Comparison of ENCODE assay signal across 26 cellular contexts in genomic region chr1:216215169-216215568, GRCh38.
DNase-seq lines count a peak whose midpoint lies in the region; ATAC-seq, FAIRE-seq and TF ChIP-seq lines count a peak whose summit lies in the region.
"Had no signal": no experiment of that assay in that cellular context is flagged by ENCODE, and none has a peak within 500 bp of the region (broad histone marks: within the 10 kb centered on the region; RNA-seq: fewer than 3 reads in every experiment).

No MANE protein-coding gene starts in this region.

- TF ChIP-seq POLR2A in right lobe of liver (IDR thresholded peaks at IDR 0.05) = no peak
- no peak for TF ChIP-seq POLR2A in HepG2 (IDR thresholded peaks at IDR 0.05; ENCODE audit: insufficient read depth in 1 of 2, low read depth in 2 of 2, low read length in 2 of 2)

- H3K4me3 Mint-ChIP-seq in activated T-helper 1 cell treated with anti-CD3 and anti-CD28 coated beads, Interleukin-12 subunit alpha, Interleukin-12 subunit beta, Interleukin-2, Interleukin-4 antibody, amounts not matched to agents 30 ng/mL and 10 ng/mL and 1 ng/mL, durations not matched to agents 14 hours and 24 hours and 36 hours = no peak overlapping the region
- H3K4me3 Mint-ChIP-seq: CD14-positive monocyte; CD8-positive, alpha-beta memory T cell; GM23338; IgD-negative memory B cell had no signal

- H3K27me3 Mint-ChIP-seq in activated T-helper 1 cell treated with anti-CD3 and anti-CD28 coated beads, Interleukin-12 subunit alpha, Interleukin-12 subunit beta, Interleukin-2, Interleukin-4 antibody, amounts not matched to agents 30 ng/mL and 10 ng/mL and 1 ng/mL, durations not matched to agents 14 hours and 24 hours and 36 hours (ENCODE audit: insufficient read depth) = no peaks in the 10 kb centered on the region
- H3K27me3 Mint-ChIP-seq: CD8-positive, alpha-beta memory T cell had no signal

- no peak overlapping the region for H3K27ac ChIP-seq in right lobe of liver
- no peak overlapping the region for H3K27ac ChIP-seq in HepG2 (ENCODE audit: extremely low read length, insufficient read depth, low read length)
- H3K27ac ChIP-seq in left ventricle myocardium inferior (replicated peaks) = no peak overlapping the region
- H3K27ac ChIP-seq: KMS-11, PC-9, SJSA1 had no signal

- intact Hi-C loops in right lobe of liver (cut with DNase I) (no loop called here), HepG2 (cut with micrococcal nuclease; ENCODE audit: unreplicated experiment) (no loop called here), left ventricle myocardium inferior (cut with micrococcal nuclease) (no loop called here)
- intact Hi-C loops in activated T-helper 1 cell treated with anti-CD3 and anti-CD28 coated beads, Interleukin-12 subunit alpha, Interleukin-12 subunit beta, Interleukin-2, Interleukin-4 antibody, amounts not matched to agents 30 ng/mL and 10 ng/mL and 1 ng/mL, durations not matched to agents 14 hours and 24 hours and 36 hours (cut with micrococcal nuclease) = no loop called here

- H3K27me3 ChIP-seq in right lobe of liver (no peaks in the 10 kb centered on the region), HepG2 (ENCODE audit: control insufficient read depth in 1 of 2, insufficient read depth in 2 of 2, low read length in 2 of 2) (no peaks in the 10 kb centered on the region), bronchial epithelial cell (ENCODE audit: control insufficient read depth, insufficient read depth, low read length) (no peaks in the 10 kb centered on the region), left ventricle myocardium inferior (ENCODE audit: low read depth) (no peaks in the 10 kb centered on the region)
- H3K27me3 ChIP-seq: BE2C, SJSA1 had no signal

- DNase-seq in right lobe of liver = no peak
- no peak for DNase-seq in HepG2 (ENCODE audit: low spot score)
- DNase-seq in bronchial epithelial cell (ENCODE audit: low read depth) = peak; percentile 21
- peak; percentile 15 for DNase-seq in iris pigment epithelial cell (ENCODE audit: low read depth)
- DNase-seq in activated T-helper 1 cell treated with anti-CD3 and anti-CD28 coated beads, Interleukin-12 subunit alpha, Interleukin-12 subunit beta, Interleukin-2, Interleukin-4 antibody, amounts not matched to agents 30 ng/mL and 10 ng/mL and 1 ng/mL, durations not matched to agents 14 hours and 24 hours and 36 hours (ENCODE audit: low spot score) = no peak
- DNase-seq in left ventricle myocardium inferior = no peak
- DNase-seq: 8988T; ACHN; BE2C; CD8-positive, alpha-beta memory T cell; DMS79 treated with DMSO at 0.1 percent for 48 hours; MM.1S; NCI-H1417; NCI-H1694; NCI-H2029 treated with DMSO at 0.1 percent for 48 hours; NCI-H526 treated with DMSO at 0.1 percent for 48 hours; PC-9 had no signal

- H3K79me2 ChIP-seq in HepG2 (ENCODE audit: insufficient read depth, low read length) = no peaks in the 10 kb centered on the region

- TF ChIP-seq RAD21 in HepG2 (CRISPR knock-in tag; IDR thresholded peaks at IDR 0.05) = no peak

- TF ChIP-seq EP300 in HepG2 (IDR thresholded peaks at IDR 0.05; ENCODE audit: low read depth in 2 of 2, low read length in 2 of 2) (no peak), HepG2 (CRISPR knock-in tag; IDR thresholded peaks at IDR 0.05; ENCODE audit: borderline replicate concordance) (no peak)

- CTCF ChIA-PET in HepG2 (lab: Yijun Ruan, JAX; ENCODE audit: low intra/inter-chr PET ratio, low total read pairs) = no interaction called here

- H3K4me2 ChIP-seq in HepG2 (ENCODE audit: low read depth, low read length) = no peak overlapping the region
- H3K4me2 ChIP-seq: GM23338, KMS-11, PC-9 had no signal

- in situ Hi-C loops in HepG2 (cut with HindIII; ENCODE audit: extremely low pct_ligation_motif_present, low pct_unique_long_range_greater_than_20kb) = no loop called here

- H4K20me1 ChIP-seq in HepG2 (ENCODE audit: insufficient read depth, low read length) = no peaks in the 10 kb centered on the region

- no peaks in the 10 kb centered on the region for H3K9me3 Mint-ChIP-seq in activated T-helper 1 cell treated with anti-CD3 and anti-CD28 coated beads, Interleukin-12 subunit alpha, Interleukin-12 subunit beta, Interleukin-2, Interleukin-4 antibody, amounts not matched to agents 30 ng/mL and 10 ng/mL and 1 ng/mL, durations not matched to agents 14 hours and 24 hours and 36 hours
- H3K9me3 Mint-ChIP-seq: GM23338 had no signal

- H2AFZ ChIP-seq in HepG2 (ENCODE audit: low read length) = no peak overlapping the region
- H2AFZ ChIP-seq: GM23338, PC-9 had no signal

- no TSS peak for BruUV-seq in HepG2 (replicated peaks; lab: Mats Ljungman, UMichigan)

- H3K4me3 ChIP-seq in right lobe of liver = no peak overlapping the region
- no peak overlapping the region for H3K4me3 ChIP-seq in HepG2 (replicated peaks in 1 of 3; ENCODE audit: insufficient read depth in 1 of 3, low read depth in 2 of 3, low read length in 3 of 3)
- no peak overlapping the region for H3K4me3 ChIP-seq in bronchial epithelial cell (ENCODE audit: low read depth, low read length)
- no peak overlapping the region for H3K4me3 ChIP-seq in left ventricle myocardium inferior
- H3K4me3 ChIP-seq: GM23338, HAP-1, PC-9, SJSA1 had no signal

- H3K36me3 ChIP-seq in right lobe of liver (no peaks in the 10 kb centered on the region), HepG2 (replicated peaks in 1 of 2; ENCODE audit: control insufficient read depth in 1 of 2, insufficient read depth in 2 of 2, low read length in 2 of 2) (no peaks in the 10 kb centered on the region), bronchial epithelial cell (ENCODE audit: control insufficient read depth, insufficient read depth, low read length) (no peaks in the 10 kb centered on the region), left ventricle myocardium inferior (no peaks in the 10 kb centered on the region)
- H3K36me3 ChIP-seq: BE2C, HAP-1, SJSA1 had no signal

- POLR2A ChIA-PET in HepG2 (lab: Yijun Ruan, JAX) = no interaction called here

- H3K36me3 Mint-ChIP-seq in activated T-helper 1 cell treated with anti-CD3 and anti-CD28 coated beads, Interleukin-12 subunit alpha, Interleukin-12 subunit beta, Interleukin-2, Interleukin-4 antibody, amounts not matched to agents 30 ng/mL and 10 ng/mL and 1 ng/mL, durations not matched to agents 14 hours and 24 hours and 36 hours (ENCODE audit: low read depth) = no peaks in the 10 kb centered on the region
- H3K36me3 Mint-ChIP-seq: CD14-positive monocyte; CD8-positive, alpha-beta memory T cell; IgD-negative memory B cell had no signal

- H3K9ac ChIP-seq in HepG2 (ENCODE audit: insufficient read depth, low read depth, low read length) = no peak overlapping the region
- H3K9ac ChIP-seq: KMS-11 had no signal

- no peak for TF ChIP-seq CTCF in right lobe of liver (IDR thresholded peaks at IDR 0.05)
- TF ChIP-seq CTCF in HepG2 (CRISPR knock-in tag; IDR thresholded peaks at IDR 0.05) = no peak
- no peak for TF ChIP-seq CTCF in bronchial epithelial cell (IDR thresholded peaks at IDR 0.05; ENCODE audit: insufficient read depth, low read length, severe bottlenecking)
- TF ChIP-seq CTCF in left ventricle myocardium inferior (IDR thresholded peaks at IDR 0.05; ENCODE audit: borderline replicate concordance) = no peak

- H3K4me1 ChIP-seq in right lobe of liver = no peaks in the 10 kb centered on the region
- no peaks in the 10 kb centered on the region for H3K4me1 ChIP-seq in HepG2 (ENCODE audit: insufficient read depth, low read length)
- H3K4me1 ChIP-seq in left ventricle myocardium inferior = no peaks in the 10 kb centered on the region
- H3K4me1 ChIP-seq: BE2C, HAP-1, SJSA1 had no signal

- no peak for FAIRE-seq in HepG2 (lab: Jason Lieb, UNC)
- FAIRE-seq in bronchial epithelial cell (lab: Jason Lieb, UNC) = no peak
- FAIRE-seq: GM18507 had no signal

- H3K4me1 Mint-ChIP-seq in activated T-helper 1 cell treated with anti-CD3 and anti-CD28 coated beads, Interleukin-12 subunit alpha, Interleukin-12 subunit beta, Interleukin-2, Interleukin-4 antibody, amounts not matched to agents 30 ng/mL and 10 ng/mL and 1 ng/mL, durations not matched to agents 14 hours and 24 hours and 36 hours (ENCODE audit: low read depth) = no peaks in the 10 kb centered on the region
- H3K4me1 Mint-ChIP-seq: CD14-positive monocyte; CD8-positive, alpha-beta memory T cell; GM23338; IgD-negative memory B cell had no signal

- ATAC-seq in right lobe of liver (peak; percentile 47 to 90 (median 64)), HepG2 (no peak), HG03159 (IDR thresholded peaks at IDR 0.05; ENCODE audit: unreplicated experiment) (no peak)
- ATAC-seq: GM23338, Right ventricle myocardium inferior had no signal

- H3K9me3 ChIP-seq in right lobe of liver (peaks cover 0 to 3% (median 0%) of the 10 kb centered on the region in 4 donors), HepG2 (ENCODE audit: low read length) (no peaks in the 10 kb centered on the region), left ventricle myocardium inferior (replicated peaks) (no peaks in the 10 kb centered on the region)
- H3K9me3 ChIP-seq: BE2C, HAP-1, SJSA1 had no signal

- H3K27ac Mint-ChIP-seq in activated T-helper 1 cell treated with anti-CD3 and anti-CD28 coated beads, Interleukin-12 subunit alpha, Interleukin-12 subunit beta, Interleukin-2, Interleukin-4 antibody, amounts not matched to agents 30 ng/mL and 10 ng/mL and 1 ng/mL, durations not matched to agents 14 hours and 24 hours and 36 hours = no peak overlapping the region
- H3K27ac Mint-ChIP-seq: CD14-positive monocyte; CD8-positive, alpha-beta memory T cell; GM23338; IgD-negative memory B cell had no signal

TF ChIP-seq in HepG2, 621 proteins besides CTCF, POLR2A, EP300 and RAD21 (continues in another document):
- no peak for TF ChIP-seq KLF6 (CRISPR knock-in tag; IDR thresholded peaks at IDR 0.05)
- no peak for TF ChIP-seq KMT2A (CRISPR knock-in tag; IDR thresholded peaks at IDR 0.05)
- no peak for TF ChIP-seq NFE2L2 (IDR thresholded peaks at IDR 0.05; ENCODE audit: low read length)
- no peak for TF ChIP-seq JDP2 (CRISPR knock-in tag; IDR thresholded peaks at IDR 0.05; ENCODE audit: borderline replicate concordance)
- no peak for TF ChIP-seq ZNF567 (CRISPR knock-in tag; IDR thresholded peaks at IDR 0.05; ENCODE audit: borderline replicate concordance)
- TF ChIP-seq ZFP82 (CRISPR knock-in tag; IDR thresholded peaks at IDR 0.05; ENCODE audit: borderline replicate concordance) = no peak
- no peak for TF ChIP-seq POLR2G (IDR thresholded peaks at IDR 0.05; ENCODE audit: low read depth, low read length)
- TF ChIP-seq ZSCAN25 (CRISPR knock-in tag; IDR thresholded peaks at IDR 0.05) = no peak
- no peak for TF ChIP-seq HMG20A (CRISPR knock-in tag; IDR thresholded peaks at IDR 0.05; ENCODE audit: borderline replicate concordance)
- no peak for TF ChIP-seq ZFP37 (CRISPR knock-in tag; IDR thresholded peaks at IDR 0.05; ENCODE audit: borderline replicate concordance)

Comparison
In these comparisons a context has a peak if more than half of its experiments do, and no peak if none do; other contexts are left out.
1. ATAC-seq: peak in right lobe of liver (4 of 4); none in HepG2 (single experiment) and HG03159 (single experiment).
2. DNase-seq: peak in bronchial epithelial cell (single experiment) and iris pigment epithelial cell (single experiment); none in right lobe of liver (0 of 3), HepG2 (single experiment), activated T-helper 1 cell treated with anti-CD3 and anti-CD28 coated beads, Interleukin-12 subunit alpha, Interleukin-12 subunit beta, Interleukin-2, Interleukin-4 antibody, amounts not matched to agents 30 ng/mL and 10 ng/mL and 1 ng/mL, durations not matched to agents 14 hours and 24 hours and 36 hours (single experiment) and left ventricle myocardium inferior (single experiment).